30 cellular contexts compared by ENCODE assay signal in genomic region chr18:43543236-43543635, GRCh38.
"Had no signal": no experiment of that assay in that cellular context is flagged by ENCODE, and none has a peak within 500 bp of the region (broad histone marks: within the 10 kb centered on the region; RNA-seq: fewer than 3 reads in every experiment).

No MANE protein-coding gene starts in this region.

- H3K4me1 ChIP-seq: pancreas, psoas muscle, right lobe of liver, sigmoid colon, stomach, thyroid gland, tibial nerve, upper lobe of left lung, vagina had no signal

- H3K27me3 ChIP-seq: neutrophil, pancreas, right lobe of liver, sigmoid colon, stomach, thyroid gland, tibial nerve, upper lobe of left lung, vagina had no signal

- ATAC-seq: naive thymus-derived CD4-positive, alpha-beta T cell; natural killer cell; pancreas; psoas muscle; right cardiac atrium; right lobe of liver; stimulated activated naive B cell treated with anti-CD40 and anti-IgM and Interleukin-4, amounts not matched to agents 10 μg/mL and 1 μg/mL and 100 μg/mL, for 72 hours had no signal

- H3K4me3 ChIP-seq: pancreas, psoas muscle, right lobe of liver, sigmoid colon, stomach, thoracic aorta, thyroid gland, tibial nerve, upper lobe of left lung, vagina had no signal

- H3K36me3 Mint-ChIP-seq: naive thymus-derived CD4-positive, alpha-beta T cell; natural killer cell; stimulated activated effector memory CD8-positive, alpha-beta T cell treated with anti-CD3 and anti-CD28 coated beads, Interleukin-12 subunit alpha, Interleukin-12 subunit beta, amount 100 ng/mL, for 72 hours; stimulated activated naive B cell treated with anti-CD40 and anti-IgM and Interleukin-4, amounts not matched to agents 10 μg/mL and 1 μg/mL and 100 μg/mL, for 72 hours had no signal

- H3K27me3 Mint-ChIP-seq: naive thymus-derived CD4-positive, alpha-beta T cell; progenitor cell of endocrine pancreas; stimulated activated naive B cell treated with anti-CD40 and anti-IgM and Interleukin-4, amounts not matched to agents 10 μg/mL and 1 μg/mL and 100 μg/mL, for 72 hours; stimulated activated naive CD8-positive, alpha-beta T cell treated with anti-CD3 and anti-CD28 coated beads, Interleukin-15, Interleukin-2, amounts not matched to agents 100 ng/mL and 50 ng/mL, for 24 hours had no signal

- DNase-seq: naive thymus-derived CD4-positive, alpha-beta T cell; natural killer cell; nucleus accumbens; pancreas; posterior cingulate gyrus; psoas muscle; right cardiac atrium; right lobe of liver; sigmoid colon; small intestine; stimulated activated CD4-positive, alpha-beta T cell treated with anti-CD3 and anti-CD28 coated beads, Interleukin-15, amount 100 ng/mL, for 24 hours; stimulated activated CD4-positive, alpha-beta T cell treated with anti-CD3 and anti-CD28 coated beads, Interleukin-2, amount 100 ng/mL, for 24 hours; stimulated activated CD4-positive, alpha-beta T cell treated with anti-CD3 and anti-CD28 coated beads, Interleukin-2, amount 100 ng/mL, for 48 hours; stimulated activated CD4-positive, alpha-beta T cell treated with anti-CD3 and anti-CD28 coated beads, Interleukin-4, amount 100 ng/mL, for 24 hours; stimulated activated naive B cell treated with anti-CD40 and anti-IgM and Interleukin-4, amounts not matched to agents 10 μg/mL and 1 μg/mL and 100 μg/mL, for 72 hours; stimulated activated naive CD4-positive, alpha-beta T cell treated with Interleukin-2 at 50 U/mL for 16 hours; stomach; thyroid gland; trophoblast cell; upper lobe of left lung had no signal

- H3K27ac ChIP-seq: neutrophil, pancreas, psoas muscle, right lobe of liver, sigmoid colon, stomach, thoracic aorta, thyroid gland, tibial nerve, upper lobe of left lung, vagina had no signal

- FAIRE-seq: pancreas, small intestine, urothelium cell line had no signal

- H3K4me1 Mint-ChIP-seq: naive thymus-derived CD4-positive, alpha-beta T cell; natural killer cell; nephron; neural crest cell; stimulated activated effector memory CD8-positive, alpha-beta T cell treated with anti-CD3 and anti-CD28 coated beads, Interleukin-12 subunit alpha, Interleukin-12 subunit beta, amount 100 ng/mL, for 72 hours; stimulated activated naive B cell treated with anti-CD40 and anti-IgM and Interleukin-4, amounts not matched to agents 10 μg/mL and 1 μg/mL and 100 μg/mL, for 72 hours had no signal

- H3K9me3 Mint-ChIP-seq: stimulated activated naive CD8-positive, alpha-beta T cell treated with anti-CD3 and anti-CD28 coated beads, Interleukin-15, Interleukin-2, amounts not matched to agents 100 ng/mL and 50 ng/mL, for 24 hours had no signal

- H3K36me3 ChIP-seq: neutrophil, pancreas, right lobe of liver, sigmoid colon, stomach, thoracic aorta, thyroid gland, tibial nerve, upper lobe of left lung, vagina had no signal

- H3K9me3 ChIP-seq: neutrophil, pancreas, psoas muscle, right lobe of liver, sigmoid colon, stomach, thoracic aorta, thyroid gland, tibial nerve, upper lobe of left lung, vagina had no signal

- H3K27ac Mint-ChIP-seq: naive thymus-derived CD4-positive, alpha-beta T cell; natural killer cell; nephron; progenitor cell of endocrine pancreas; stimulated activated effector memory CD8-positive, alpha-beta T cell treated with anti-CD3 and anti-CD28 coated beads, Interleukin-12 subunit alpha, Interleukin-12 subunit beta, amount 100 ng/mL, for 72 hours; stimulated activated naive B cell treated with anti-CD40 and anti-IgM and Interleukin-4, amounts not matched to agents 10 μg/mL and 1 μg/mL and 100 μg/mL, for 72 hours; stimulated activated naive CD8-positive, alpha-beta T cell treated with anti-CD3 and anti-CD28 coated beads, Interleukin-15, Interleukin-2, amounts not matched to agents 100 ng/mL and 50 ng/mL, for 24 hours had no signal

- H3K4me3 Mint-ChIP-seq: naive thymus-derived CD4-positive, alpha-beta T cell; natural killer cell; nephron; neural crest cell; stimulated activated effector memory CD8-positive, alpha-beta T cell treated with anti-CD3 and anti-CD28 coated beads, Interleukin-12 subunit alpha, Interleukin-12 subunit beta, amount 100 ng/mL, for 72 hours; stimulated activated naive B cell treated with anti-CD40 and anti-IgM and Interleukin-4, amounts not matched to agents 10 μg/mL and 1 μg/mL and 100 μg/mL, for 72 hours; stimulated activated naive CD8-positive, alpha-beta T cell treated with anti-CD3 and anti-CD28 coated beads, Interleukin-15, Interleukin-2, amounts not matched to agents 100 ng/mL and 50 ng/mL, for 24 hours had no signal
